In genomic region chr4:40687676-40688389, GRCh38 we compare ENCODE assay signal across 23 cellular contexts. TPM values are rescaled to one million over a fixed set of nuclear protein-coding genes. Genes with fewer than 3 reads are reported as not detected.
DNase-seq lines count a peak whose midpoint lies in the region; ATAC-seq and TF ChIP-seq lines count a peak whose summit lies in the region.
"Had no signal": no experiment of that assay in that cellular context is flagged by ENCODE, and none has a peak within 500 bp of the region (broad histone marks: within the 10 kb centered on the region; RNA-seq: fewer than 3 reads in every experiment).

No MANE protein-coding gene starts in this region.

- no peak overlapping the region for H3K4me3 Mint-ChIP-seq in activated CD8-positive, alpha-beta memory T cell treated with anti-CD3 and anti-CD28 coated beads, Interleukin-2, amount 10 ng/mL, durations not matched to agents 7 days and 5 days
- H3K4me3 Mint-ChIP-seq: activated CD4-positive, alpha-beta T cell treated with anti-CD3 and anti-CD28 coated beads, Interleukin-2, amount 10 ng/mL, durations not matched to agents 7 days and 5 days had no signal

- peak overlapping the region; percentile 74 for H3K27ac Mint-ChIP-seq in activated CD8-positive, alpha-beta memory T cell treated with anti-CD3 and anti-CD28 coated beads, Interleukin-2, amount 10 ng/mL, durations not matched to agents 7 days and 5 days

- 42 to 57% (median 50%) methylated on average over 3 of the region's 3 CpGs for WGBS in adrenal gland, 4 donors
- 20% methylated on average over 3 of the region's 3 CpGs for WGBS in right lobe of liver (ENCODE audit: insufficient coverage, low coverage, low lambda C conversion rate, missing lambda C conversion rate)

- no TSS peak for BruUV-seq in PC-9 (replicated peaks; lab: Mats Ljungman, UMichigan)

- H3K4me1 ChIP-seq in PC-9 (replicated peaks; ENCODE audit: insufficient read depth) (peaks cover 29% of the 10 kb centered on the region), adrenal gland (replicated peaks in 1 of 2) (no peaks in the 10 kb centered on the region), right lobe of liver (peaks cover 0 to 23% (median 2%) of the 10 kb centered on the region in 4 donors), colonic mucosa (no peaks in the 10 kb centered on the region)
- H3K4me1 ChIP-seq: upper lobe of right lung had no signal

- H3K4me3 ChIP-seq in PC-9 (no peak overlapping the region), adrenal gland (no peak overlapping the region), right lobe of liver (no peak overlapping the region), colonic mucosa (no peak overlapping the region)
- H3K4me3 ChIP-seq: BLaER1 treated with 17β-estradiol and CSF1 and Interleukin-3, amounts not matched to agents 10 nM and 100 nM; HAP-1; hepatocyte; SK-N-MC; upper lobe of right lung had no signal

- CTCF ChIA-PET in activated CD8-positive, alpha-beta memory T cell treated with anti-CD3 and anti-CD28 coated beads, Interleukin-2, amount 10 ng/mL, durations not matched to agents 7 days and 5 days (lab: Charles Lee): interaction anchor here (1.2 to 1.5 kb wide), 2 partner anchors 12 to 31 kb away, joined by 3 to 5 read pairs; no protein-coding TSS in a partner anchor
- CTCF ChIA-PET in PC-9 (lab: Charles Lee): interaction anchor here (0.6 kb wide), 1 partner anchor 47 kb away, joined by 8 read pairs; no protein-coding TSS in a partner anchor

- no peaks in the 10 kb centered on the region for H3K79me2 ChIP-seq in PC-9 (ENCODE audit: low read depth)
- H3K79me2 ChIP-seq: hepatocyte had no signal

- H3K9ac ChIP-seq in colonic mucosa (ENCODE audit: low read depth in 2 of 2, low read length in 2 of 2): no peak overlapping the region
- H3K9ac ChIP-seq: BLaER1 treated with 17β-estradiol and CSF1 and Interleukin-3, amounts not matched to agents 10 nM and 100 nM had no signal

- no peaks in the 10 kb centered on the region for H4K20me1 ChIP-seq in PC-9 (ENCODE audit: insufficient read depth)
- H4K20me1 ChIP-seq: BLaER1 treated with 17β-estradiol and CSF1 and Interleukin-3, amounts not matched to agents 10 nM and 100 nM had no signal

- H3K36me3 Mint-ChIP-seq in activated CD8-positive, alpha-beta memory T cell treated with anti-CD3 and anti-CD28 coated beads, Interleukin-2, amount 10 ng/mL, durations not matched to agents 7 days and 5 days: peaks cover 8% of the 10 kb centered on the region

- TF ChIP-seq CTCF in PC-9 (conservative IDR thresholded peaks at IDR 0.05) (no peak), adrenal gland (IDR thresholded peaks at IDR 0.05) (no peak), right lobe of liver (IDR thresholded peaks at IDR 0.05) (no peak), colonic mucosa (IDR thresholded peaks at IDR 0.05) (no peak)

- intact Hi-C loops in PC-9 (cut with micrococcal nuclease; ENCODE audit: unreplicated experiment) (no loop called here), adrenal gland (cut with DNase I) (no loop called here), right lobe of liver (cut with DNase I) (no loop called here), colonic mucosa (cut with DNase I) (no loop called here)

- no peaks in the 10 kb centered on the region for H3K9me3 Mint-ChIP-seq in activated CD8-positive, alpha-beta memory T cell treated with anti-CD3 and anti-CD28 coated beads, Interleukin-2, amount 10 ng/mL, durations not matched to agents 7 days and 5 days (ENCODE audit: low read depth)

- H3K27me3 Mint-ChIP-seq in activated CD8-positive, alpha-beta memory T cell treated with anti-CD3 and anti-CD28 coated beads, Interleukin-2, amount 10 ng/mL, durations not matched to agents 7 days and 5 days: no peaks in the 10 kb centered on the region

- peaks cover 20% of the 10 kb centered on the region for H3K4me1 Mint-ChIP-seq in activated CD8-positive, alpha-beta memory T cell treated with anti-CD3 and anti-CD28 coated beads, Interleukin-2, amount 10 ng/mL, durations not matched to agents 7 days and 5 days

- H3K9me2 ChIP-seq in PC-9 (ENCODE audit: insufficient read depth): no peaks in the 10 kb centered on the region

- no peak for DNase-seq in activated CD8-positive, alpha-beta memory T cell treated with anti-CD3 and anti-CD28 coated beads, Interleukin-2, amount 10 ng/mL, durations not matched to agents 7 days and 5 days
- DNase-seq in activated CD8-positive, alpha-beta memory T cell treated with anti-CD3 and anti-CD28 coated beads, Interleukin-2, amount 50 U/mL, for 48 hours: no peak
- DNase-seq in PC-9 (no peak), adrenal gland (peak in 1 of 7 donors; percentile 35), right lobe of liver (no peak), colonic mucosa (no peak), hepatic stellate cell (ENCODE audit: low spot score) (no peak)
- DNase-seq: effector CD8-positive, alpha-beta T cell; erythroblast; naive thymus-derived CD4-positive, alpha-beta T cell; NCI-H1092; NCI-H187 treated with DMSO at 0.1 percent for 48 hours; NCI-H226; NCI-H748 treated with DMSO at 0.1 percent for 48 hours; occipital lobe; small intestine; upper lobe of right lung had no signal

- H3K27ac ChIP-seq in PC-9 (peak overlapping the region; percentile 29; the same call in 1 of the 2 replicates), adrenal gland (peak overlapping the region in 4 of 5 donors; percentile 10 to 64 (median 53)), right lobe of liver (peak overlapping the region in 1 of 3 donors; percentile 44), colonic mucosa (no peak overlapping the region)
- H3K27ac ChIP-seq: BLaER1 treated with 17β-estradiol and CSF1 and Interleukin-3, amounts not matched to agents 10 nM and 100 nM; hepatocyte; RWPE1; SK-N-MC; upper lobe of right lung had no signal

- H3F3A ChIP-seq in PC-9 (ENCODE audit: insufficient read depth, low read depth): no peaks in the 10 kb centered on the region

- ATAC-seq in activated CD8-positive, alpha-beta memory T cell treated with anti-CD3 and anti-CD28 coated beads, Interleukin-2, amount 10 ng/mL, durations not matched to agents 7 days and 5 days: no peak
- peak; percentile 85 to 90 (median 88) for ATAC-seq in right lobe of liver
- ATAC-seq: naive thymus-derived CD4-positive, alpha-beta T cell; upper lobe of right lung had no signal

- no peak overlapping the region for H3K4me2 ChIP-seq in PC-9
- H3K4me2 ChIP-seq: hepatocyte had no signal

- POLR2A ChIA-PET in PC-9 (lab: Charles Lee; ENCODE audit: unreplicated experiment): interaction anchor here (0.6 kb wide), 1 partner anchor 15 kb away, joined by 3 read pairs; no protein-coding TSS in a partner anchor

- no peaks in the 10 kb centered on the region for H3K36me3 ChIP-seq in PC-9 (ENCODE audit: low read depth)
- no peaks in the 10 kb centered on the region for H3K36me3 ChIP-seq in adrenal gland (replicated peaks in 1 of 2)
- no peaks in the 10 kb centered on the region for H3K36me3 ChIP-seq in right lobe of liver
- H3K36me3 ChIP-seq in colonic mucosa: no peaks in the 10 kb centered on the region
- H3K36me3 ChIP-seq: BLaER1 treated with 17β-estradiol and CSF1 and Interleukin-3, amounts not matched to agents 10 nM and 100 nM; HAP-1; upper lobe of right lung had no signal

- H3K27me3 ChIP-seq in PC-9 (ENCODE audit: insufficient read depth, low read depth) (no peaks in the 10 kb centered on the region), adrenal gland (no peaks in the 10 kb centered on the region), right lobe of liver (no peaks in the 10 kb centered on the region), colonic mucosa (no peaks in the 10 kb centered on the region)
- H3K27me3 ChIP-seq: BLaER1 treated with 17β-estradiol and CSF1 and Interleukin-3, amounts not matched to agents 10 nM and 100 nM; hepatocyte; upper lobe of right lung had no signal

- no peak overlapping the region for H2AFZ ChIP-seq in PC-9
- H2AFZ ChIP-seq: hepatocyte had no signal

- no peak for TF ChIP-seq POLR2A in adrenal gland (IDR thresholded peaks at IDR 0.05)
- TF ChIP-seq POLR2A in right lobe of liver (IDR thresholded peaks at IDR 0.05): no peak

- H3K9me3 ChIP-seq in PC-9 (ENCODE audit: insufficient read depth, low read depth): no peaks in the 10 kb centered on the region
- no peaks in the 10 kb centered on the region for H3K9me3 ChIP-seq in adrenal gland (replicated peaks in 1 of 3)
- H3K9me3 ChIP-seq in right lobe of liver: no peaks in the 10 kb centered on the region
- H3K9me3 ChIP-seq in colonic mucosa: no peaks in the 10 kb centered on the region
- H3K9me3 ChIP-seq: upper lobe of right lung had no signal

RNA-seq across cellular contexts. Expression of gene RBM47, which starts 58.2 kb away (rescaled TPM):
- total RNA-seq in activated CD8-positive, alpha-beta memory T cell treated with anti-CD3 and anti-CD28 coated beads, Interleukin-2, amount 10 ng/mL, durations not matched to agents 7 days and 5 days: 1 to 10 TPM; 2.2 to 2.3 TPM
- 78.0 and 79.0 TPM in 2 replicates for total RNA-seq in PC-9 (2021)
- total RNA-seq in adrenal gland: 100 to 1,000 TPM; 143 to 370 (median 175) TPM
- polyA plus RNA-seq in adrenal gland: 100 to 1,000 TPM in 1 of 3 donors, 10 to 100 TPM in 2; 25.7 to 117 (median 26.0) TPM
- total RNA-seq in right lobe of liver: 10 to 100 TPM; 29.5 to 85.0 (median 51.1) TPM
- total RNA-seq in colonic mucosa: 100 to 1,000 TPM; 279 to 281 TPM

Comparison
In these comparisons a context has a peak if more than half of its experiments do, and no peak if none do; other contexts are left out.
1. RNA of gene RBM47, which starts 58.2 kb away (total RNA-seq): 279 to 281 TPM in colonic mucosa, 143 to 370 TPM in adrenal gland, 78.0 to 79.0 TPM in PC-9 and 29.5 to 85.0 TPM in right lobe of liver; 2.2 to 2.3 TPM in activated CD8-positive, alpha-beta memory T cell treated with anti-CD3 and anti-CD28 coated beads, Interleukin-2, amount 10 ng/mL, durations not matched to agents 7 days and 5 days; every median in the first group is over 4 times any median in the second.